ENCODE assay signal across 9 cellular contexts in the genomic region with DNA sequence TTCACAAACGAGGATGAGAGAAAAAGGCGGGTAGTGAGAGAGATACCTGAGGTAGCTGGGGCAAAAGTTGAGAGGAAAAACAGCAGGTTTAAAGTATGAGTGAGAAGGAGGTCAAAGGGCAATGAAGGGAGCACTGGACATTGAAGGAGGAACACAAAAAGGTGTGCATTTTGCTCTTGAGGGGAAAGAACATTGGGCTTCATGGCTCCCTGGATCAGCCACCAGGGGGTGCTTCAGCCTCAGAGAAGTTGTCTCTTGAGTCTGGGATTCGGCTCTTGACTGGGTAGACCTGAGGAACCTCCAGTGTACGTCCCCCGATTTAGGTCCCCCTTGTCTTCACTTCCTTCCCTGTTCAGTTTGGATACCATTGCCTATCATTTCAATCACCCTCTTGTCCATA.
DNase-seq lines count a peak whose midpoint lies in the region; ATAC-seq and TF ChIP-seq lines count a peak whose summit lies in the region.
"Had no signal": no experiment of that assay in that cellular context is flagged by ENCODE, and none has a peak within 500 bp of the region (broad histone marks: within the 10 kb centered on the region; RNA-seq: fewer than 3 reads in every experiment).

No MANE protein-coding gene starts in this region.

- no peak overlapping the region for H3K27ac ChIP-seq in trophoblast cell (ENCODE audit: low read depth, low read length)

- H3K4me3 Mint-ChIP-seq in activated CD8-positive, alpha-beta T cell treated with anti-CD3 and anti-CD28 coated beads, Interleukin-2, amount 10 ng/mL, durations not matched to agents 7 days and 5 days = no peak overlapping the region
- H3K4me3 Mint-ChIP-seq: CD4-positive, alpha-beta memory T cell had no signal

- H3K9ac ChIP-seq in trophoblast cell (ENCODE audit: low read length) = no peak overlapping the region

- no peaks in the 10 kb centered on the region for H3K27me3 ChIP-seq in trophoblast cell (ENCODE audit: insufficient read depth, low read length)

- no peak overlapping the region for H3K14ac ChIP-seq in trophoblast cell (ENCODE audit: low read length)

- DNase-seq in NCI-H187 (lab: John Stamatoyannopoulos, UW) = peak; percentile 9 to 12
- DNase-seq in NCI-H187 treated with DMSO at 0.1 percent for 48 hours (lab: John Stamatoyannopoulos, UW) = no peak
- DNase-seq in NCI-H1105 treated with DMSO at 0.1 percent for 48 hours (lab: John Stamatoyannopoulos, UW) = peak; percentile 48
- peak; percentile 56 for DNase-seq in activated CD8-positive, alpha-beta T cell treated with anti-CD3 and anti-CD28 coated beads, Interleukin-2, amount 10 ng/mL, durations not matched to agents 7 days and 5 days
- DNase-seq in fibroblast of villous mesenchyme (ENCODE audit: low read depth) = peak; percentile 63
- peak; percentile 52 to 73 for DNase-seq in trophoblast cell
- DNase-seq in lower leg skin (ENCODE audit: low spot score in 2 of 2) = no peak

- H3K4ac ChIP-seq in trophoblast cell (ENCODE audit: low read depth, low read length) = no peak overlapping the region

- no peaks in the 10 kb centered on the region for H3K79me2 ChIP-seq in trophoblast cell (ENCODE audit: control insufficient read depth, insufficient read depth, low read length, poor library complexity)

- CTCF ChIA-PET in activated CD8-positive, alpha-beta T cell treated with anti-CD3 and anti-CD28 coated beads, Interleukin-2, amount 10 ng/mL, durations not matched to agents 7 days and 5 days (lab: Charles Lee) = interaction anchor here (1.1 to 1.9 kb wide), 4 partner anchors 34 to 72 kb away, joined by 3 to 19 read pairs (median 4); no protein-coding TSS in a partner anchor

- TF ChIP-seq CTCF in fibroblast of villous mesenchyme (IDR thresholded peaks at IDR 0.05; ENCODE audit: insufficient read depth, low read depth, low read length) (peak; percentile 84), lower leg skin (IDR thresholded peaks at IDR 0.05) (no peak)

- WGBS in trophoblast cell (ENCODE audit: extremely low coverage, insufficient coverage, insufficient read length) = no CpG with 5 or more reads among the region's 5 CpGs
- 72 to 80% methylated on average over 5 of the region's 5 CpGs for WGBS in lower leg skin, 2 donors

- H3K79me1 ChIP-seq in trophoblast cell (ENCODE audit: low read length) = no peaks in the 10 kb centered on the region

- no peaks in the 10 kb centered on the region for H3K9me3 ChIP-seq in trophoblast cell (ENCODE audit: insufficient read depth, low read depth, low read length)

- H3K4me3 ChIP-seq in fibroblast of villous mesenchyme (ENCODE audit: low read depth, low read length) (no peak overlapping the region), trophoblast cell (ENCODE audit: low read depth, low read length) (no peak overlapping the region), lower leg skin (ENCODE audit: low read depth, poor library complexity, severe bottlenecking) (no peak overlapping the region)

- H4K8ac ChIP-seq in trophoblast cell (ENCODE audit: low read depth, low read length) = no peak overlapping the region

- peaks cover 8% of the 10 kb centered on the region for H3K27me3 Mint-ChIP-seq in activated CD8-positive, alpha-beta T cell treated with anti-CD3 and anti-CD28 coated beads, Interleukin-2, amount 10 ng/mL, durations not matched to agents 7 days and 5 days (ENCODE audit: low read depth)

- H3K23ac ChIP-seq in trophoblast cell (ENCODE audit: low read length) = no peak overlapping the region

- no peak overlapping the region for H2BK120ac ChIP-seq in trophoblast cell (ENCODE audit: insufficient read depth, low read length, poor library complexity)

- intact Hi-C loops in lower leg skin (cut with DNase I; ENCODE audit: low total_unique reads) = no loop called here

- no peak overlapping the region for H2BK12ac ChIP-seq in trophoblast cell (ENCODE audit: low read length)

- H3K9me3 Mint-ChIP-seq in activated CD8-positive, alpha-beta T cell treated with anti-CD3 and anti-CD28 coated beads, Interleukin-2, amount 10 ng/mL, durations not matched to agents 7 days and 5 days (ENCODE audit: insufficient read depth) = no peaks in the 10 kb centered on the region

- H4K91ac ChIP-seq in trophoblast cell (ENCODE audit: low read depth, low read length) = no peak overlapping the region

- H3K18ac ChIP-seq in trophoblast cell (ENCODE audit: low read length) = no peak overlapping the region

- no peaks in the 10 kb centered on the region for H3K4me1 ChIP-seq in trophoblast cell (ENCODE audit: control insufficient read depth in 1 of 2, insufficient read depth in 2 of 2, low read length in 2 of 2)

- no peak for ATAC-seq in activated CD8-positive, alpha-beta T cell treated with anti-CD3 and anti-CD28 coated beads, Interleukin-2, amount 10 ng/mL, durations not matched to agents 7 days and 5 days
- ATAC-seq in HG03457 (IDR thresholded peaks at IDR 0.05; ENCODE audit: unreplicated experiment) = no peak

- no peaks in the 10 kb centered on the region for H3K4me1 Mint-ChIP-seq in activated CD8-positive, alpha-beta T cell treated with anti-CD3 and anti-CD28 coated beads, Interleukin-2, amount 10 ng/mL, durations not matched to agents 7 days and 5 days (ENCODE audit: low read depth)
- H3K4me1 Mint-ChIP-seq: CD4-positive, alpha-beta memory T cell had no signal

- no peaks in the 10 kb centered on the region for H3K36me3 Mint-ChIP-seq in activated CD8-positive, alpha-beta T cell treated with anti-CD3 and anti-CD28 coated beads, Interleukin-2, amount 10 ng/mL, durations not matched to agents 7 days and 5 days (ENCODE audit: low read depth)
- H3K36me3 Mint-ChIP-seq: CD4-positive, alpha-beta memory T cell had no signal

- H3K27ac Mint-ChIP-seq in activated CD8-positive, alpha-beta T cell treated with anti-CD3 and anti-CD28 coated beads, Interleukin-2, amount 10 ng/mL, durations not matched to agents 7 days and 5 days = no peak overlapping the region
- H3K27ac Mint-ChIP-seq: CD4-positive, alpha-beta memory T cell had no signal

- TF ChIP-seq POLR2A in lower leg skin (IDR thresholded peaks at IDR 0.05) = no peak

- H2BK5ac ChIP-seq in trophoblast cell (ENCODE audit: low read depth, low read length, poor library complexity) = no peak overlapping the region

- no peaks in the 10 kb centered on the region for H3K36me3 ChIP-seq in trophoblast cell (ENCODE audit: control insufficient read depth in 1 of 2, insufficient read depth in 2 of 2, low read length in 2 of 2)

- POLR2A ChIA-PET in activated CD8-positive, alpha-beta T cell treated with anti-CD3 and anti-CD28 coated beads, Interleukin-2, amount 10 ng/mL, durations not matched to agents 7 days and 5 days (lab: Charles Lee) = no interaction called here

- no peak overlapping the region for H2AK5ac ChIP-seq in trophoblast cell (ENCODE audit: low read length)

- H3K4me2 ChIP-seq in trophoblast cell (ENCODE audit: low read length) = no peak overlapping the region

- no peak overlapping the region for H2AFZ ChIP-seq in trophoblast cell (ENCODE audit: insufficient read depth, low read length, poor library complexity)

- H4K12ac ChIP-seq in trophoblast cell (ENCODE audit: low read depth, low read length) = no peak overlapping the region

Comparison
In these comparisons a context has a peak if more than half of its experiments do, and no peak if none do; other contexts are left out.
1. DNase-seq: peak in NCI-H187 (2 of 2), NCI-H1105 treated with DMSO at 0.1 percent for 48 hours (single experiment), activated CD8-positive, alpha-beta T cell treated with anti-CD3 and anti-CD28 coated beads, Interleukin-2, amount 10 ng/mL, durations not matched to agents 7 days and 5 days (single experiment), fibroblast of villous mesenchyme (single experiment) and trophoblast cell (2 of 2); none in NCI-H187 treated with DMSO at 0.1 percent for 48 hours (single experiment) and lower leg skin (0 of 2).